In genomic region chr6:14711704-14712397, GRCh38 we compare ENCODE assay signal across 17 cellular contexts.
A peak's percentile ranks its signal among the peaks of the same experiment; 100 is the strongest.
DNase-seq lines count a peak whose midpoint lies in the region; ATAC-seq, FAIRE-seq and TF ChIP-seq lines count a peak whose summit lies in the region.
"Had no signal": no experiment of that assay in that cellular context is flagged by ENCODE, and none has a peak within 500 bp of the region (broad histone marks: within the 10 kb centered on the region; RNA-seq: fewer than 3 reads in every experiment).

No MANE protein-coding gene starts in this region.

- H3K4me3 Mint-ChIP-seq in activated CD4-positive, alpha-beta T cell treated with anti-CD3 and anti-CD28 coated beads for 36 hours = peak overlapping the region; percentile 42
- H3K4me3 Mint-ChIP-seq in astrocyte (ENCODE audit: unreplicated experiment) (no peak overlapping the region), endodermal cell (no peak overlapping the region)
- H3K4me3 Mint-ChIP-seq: natural killer cell had no signal

- H3K4me3 ChIP-seq in HCT116 (replicated peaks in 1 of 2; ENCODE audit: low read depth in 1 of 2, low read length in 2 of 2) = no peak overlapping the region
- H3K4me3 ChIP-seq in astrocyte (ENCODE audit: insufficient read depth, low read depth, low read length) = no peak overlapping the region
- no peak overlapping the region for H3K4me3 ChIP-seq in neutrophil (ENCODE audit: low read depth in 1 of 2, low read length in 1 of 2)
- no peak overlapping the region for H3K4me3 ChIP-seq in endodermal cell (ENCODE audit: low read length)
- H3K4me3 ChIP-seq: heart left ventricle, prostate gland had no signal

- H3K27ac Mint-ChIP-seq in activated CD4-positive, alpha-beta T cell treated with anti-CD3 and anti-CD28 coated beads for 36 hours = peak overlapping the region; percentile 100
- H3K27ac Mint-ChIP-seq in astrocyte (ENCODE audit: unreplicated experiment) (peak overlapping the region; percentile 75), endodermal cell (no peak overlapping the region)

- no TSS peak for BruUV-seq in HCT116 (replicated peaks; lab: Mats Ljungman, UMichigan)

- peaks cover 6% of the 10 kb centered on the region for H3K9me3 Mint-ChIP-seq in activated CD4-positive, alpha-beta T cell treated with anti-CD3 and anti-CD28 coated beads for 36 hours (ENCODE audit: low read depth)
- H3K9me3 Mint-ChIP-seq in astrocyte (ENCODE audit: unreplicated experiment) (peaks cover 4% of the 10 kb centered on the region), endodermal cell (peaks cover 5% of the 10 kb centered on the region)
- H3K9me3 Mint-ChIP-seq: natural killer cell had no signal

- no peak for DNase-seq in activated CD4-positive, alpha-beta T cell treated with anti-CD3 and anti-CD28 coated beads for 36 hours
- no peak for DNase-seq in activated CD4-positive, alpha-beta T cell treated with anti-CD3 and anti-CD28 coated beads for 1 hour
- DNase-seq in HCT116 (ENCODE audit: low read depth, low spot score) (no peak), astrocyte (ENCODE audit: low read depth) (no peak), endodermal cell (no peak), SK-N-DZ (ENCODE audit: low spot score) (no peak), putamen (ENCODE audit: low spot score) (no peak)
- DNase-seq: amniotic stem cell; cerebellar nuclear complex; effector CD4-positive, alpha-beta T cell; natural killer cell had no signal

- no peak for FAIRE-seq in astrocyte (lab: Jason Lieb, UNC)

- WGBS in endodermal cell (ENCODE audit: insufficient coverage in 1 of 2, insufficient read length in 1 of 2), 2 experiments = 89 to 97% methylated on average over 4 to 7 of the region's 7 CpGs

- H2AFZ ChIP-seq in HCT116 (ENCODE audit: low read depth, low read length, poor library complexity, severe bottlenecking) (peak overlapping the region; percentile 14), astrocyte (ENCODE audit: low read depth, low read length) (no peak overlapping the region)

- H3K36me3 Mint-ChIP-seq in activated CD4-positive, alpha-beta T cell treated with anti-CD3 and anti-CD28 coated beads for 36 hours (ENCODE audit: low read depth) = peaks cover 10% of the 10 kb centered on the region
- no peaks in the 10 kb centered on the region for H3K36me3 Mint-ChIP-seq in astrocyte (ENCODE audit: low read depth, unreplicated experiment)
- H3K36me3 Mint-ChIP-seq in endodermal cell (ENCODE audit: low read depth) = no peaks in the 10 kb centered on the region
- H3K36me3 Mint-ChIP-seq: natural killer cell had no signal

- CTCF ChIA-PET in activated CD4-positive, alpha-beta T cell treated with anti-CD3 and anti-CD28 coated beads for 36 hours (lab: Charles Lee) = interaction anchor here (0.6 to 2.4 kb wide), 19 partner anchors 11 to 683 kb away, joined by 3 to 19 read pairs (median 3); no protein-coding TSS in a partner anchor
- CTCF ChIA-PET in HCT116 (lab: Charles Lee) = interaction anchor here (1.3 to 1.4 kb wide), 2 partner anchors 8 to 14 kb away, joined by 4 to 5 read pairs; no protein-coding TSS in a partner anchor

- peaks cover 0 to 56% of the 10 kb centered on the region in 2 experiments; a peak in 2 of 4 replicates for H3K4me1 ChIP-seq in HCT116 (ENCODE audit: control insufficient read depth in 1 of 2, insufficient read depth in 2 of 2, low read length in 2 of 2)
- peaks cover 43% of the 10 kb centered on the region for H3K4me1 ChIP-seq in astrocyte (ENCODE audit: insufficient read depth, low read length)
- H3K4me1 ChIP-seq in neutrophil (ENCODE audit: control insufficient read depth in 1 of 2, insufficient read depth in 1 of 2, low read depth in 1 of 2, low read length in 1 of 2) = peaks cover 40 to 44% of the 10 kb centered on the region in 2 experiments
- no peaks in the 10 kb centered on the region for H3K4me1 ChIP-seq in endodermal cell (ENCODE audit: control insufficient read depth, insufficient read depth, low read length)
- H3K4me1 ChIP-seq: prostate gland had no signal

- H3K4me2 ChIP-seq in HCT116 (ENCODE audit: low read length) (no peak overlapping the region), astrocyte (ENCODE audit: low read length) (no peak overlapping the region)

- TF ChIP-seq POLR2A in HCT116 (IDR thresholded peaks at IDR 0.05; ENCODE audit: borderline replicate concordance, extremely low read depth, insufficient read depth, insufficient read length) = no peak

- no peak overlapping the region for H3K9ac ChIP-seq in HCT116 (ENCODE audit: low read length)
- peak overlapping the region; percentile 29 for H3K9ac ChIP-seq in astrocyte (ENCODE audit: low read length)
- H3K9ac ChIP-seq in endodermal cell (ENCODE audit: extremely low read depth, low read length, poor library complexity, severe bottlenecking) = no peak overlapping the region

- H3K9me2 ChIP-seq in HCT116 (ENCODE audit: insufficient read depth) = no peaks in the 10 kb centered on the region

- H4K20me1 ChIP-seq in HCT116 (ENCODE audit: insufficient read depth) (no peaks in the 10 kb centered on the region), astrocyte (ENCODE audit: insufficient read depth, low read length) (no peaks in the 10 kb centered on the region)

- POLR2A ChIA-PET in activated CD4-positive, alpha-beta T cell treated with anti-CD3 and anti-CD28 coated beads for 36 hours (lab: Charles Lee) = interaction anchor here (0.8 to 1.7 kb wide), 10 partner anchors 18 to 501 kb away, joined by 3 to 10 read pairs (median 4); no protein-coding TSS in a partner anchor
- POLR2A ChIA-PET in HCT116 (lab: Charles Lee) = no interaction called here

- H3K27ac ChIP-seq in HCT116 (ENCODE audit: low read depth, low read length) (no peak overlapping the region), astrocyte (ENCODE audit: low read depth, low read length) (peak overlapping the region; percentile 93), neutrophil (peak overlapping the region; percentile 93), endodermal cell (ENCODE audit: low read depth, low read length) (no peak overlapping the region)
- H3K27ac ChIP-seq: 22Rv1, C4-2B, prostate gland had no signal

- ATAC-seq in activated CD4-positive, alpha-beta T cell treated with anti-CD3 and anti-CD28 coated beads for 36 hours = no peak
- ATAC-seq in HCT116 = no peak
- ATAC-seq: Panc1 had no signal

- H3K27me3 ChIP-seq in HCT116 (ENCODE audit: insufficient read depth, low read length) (no peaks in the 10 kb centered on the region), astrocyte (ENCODE audit: insufficient read depth, low read length) (no peaks in the 10 kb centered on the region), neutrophil (no peaks in the 10 kb centered on the region), endodermal cell (ENCODE audit: control insufficient read depth, insufficient read depth, low read length, poor library complexity, severe bottlenecking) (no peaks in the 10 kb centered on the region)
- H3K27me3 ChIP-seq: heart left ventricle had no signal

- intact Hi-C loops in activated CD4-positive, alpha-beta T cell treated with anti-CD3 and anti-CD28 coated beads for 36 hours (cut with DNase I, micrococcal nuclease) = loop anchor here (1.0 to 5.0 kb wide), 11 partner anchors 21 to 501 kb away; no protein-coding TSS in a partner anchor
- intact Hi-C loops in HCT116 (cut with micrococcal nuclease) = loop anchor here (5.0 kb wide), 1 partner anchor 500 kb away; no protein-coding TSS in a partner anchor

- no peak for TF ChIP-seq RAD21 in HCT116 (IDR thresholded peaks at IDR 0.05; ENCODE audit: low read depth)

- no peak for TF ChIP-seq CTCF in HCT116 (IDR thresholded peaks at IDR 0.05 in 2 of 3, conservative IDR thresholded peaks at IDR 0.05 in 1 of 3; ENCODE audit: borderline replicate concordance in 1 of 3, insufficient read depth in 1 of 3, low read depth in 2 of 3, low read length in 2 of 3)
- no peak for TF ChIP-seq CTCF in astrocyte (IDR thresholded peaks at IDR 0.05; ENCODE audit: insufficient read depth, low read depth, low read length)
- no peak for TF ChIP-seq CTCF in neutrophil (IDR thresholded peaks at IDR 0.05)
- no peak for TF ChIP-seq CTCF in endodermal cell (conservative IDR thresholded peaks at IDR 0.05)

- H3K36me3 ChIP-seq in HCT116 (ENCODE audit: control insufficient read depth in 1 of 2, insufficient read depth in 2 of 2, low read length in 2 of 2) (no peaks in the 10 kb centered on the region), astrocyte (ENCODE audit: insufficient read depth, low read length) (no peaks in the 10 kb centered on the region), neutrophil (no peaks in the 10 kb centered on the region), endodermal cell (ENCODE audit: control insufficient read depth, insufficient read depth, low read length) (no peaks in the 10 kb centered on the region)
- H3K36me3 ChIP-seq: heart left ventricle, prostate gland had no signal

- H3K9me3 ChIP-seq in HCT116 (ENCODE audit: control insufficient read depth in 1 of 2, insufficient read depth in 1 of 2, low read depth in 1 of 2, low read length in 2 of 2) = no peaks in the 10 kb centered on the region
- H3K9me3 ChIP-seq in astrocyte (ENCODE audit: insufficient read depth, low read depth, low read length) = no peaks in the 10 kb centered on the region
- no peaks in the 10 kb centered on the region for H3K9me3 ChIP-seq in neutrophil
- H3K9me3 ChIP-seq in endodermal cell (ENCODE audit: control insufficient read depth, low read length) = no peaks in the 10 kb centered on the region
- H3K9me3 ChIP-seq: prostate gland had no signal

- no peaks in the 10 kb centered on the region for H3K79me2 ChIP-seq in HCT116 (ENCODE audit: insufficient read depth, low read length)
- no peaks in the 10 kb centered on the region for H3K79me2 ChIP-seq in astrocyte (ENCODE audit: insufficient read depth, low read length)

- no peaks in the 10 kb centered on the region for H3K27me3 Mint-ChIP-seq in activated CD4-positive, alpha-beta T cell treated with anti-CD3 and anti-CD28 coated beads for 36 hours
- H3K27me3 Mint-ChIP-seq in astrocyte (ENCODE audit: low read depth, unreplicated experiment) (peaks cover 6% of the 10 kb centered on the region), endodermal cell (ENCODE audit: insufficient read depth) (peaks cover 12% of the 10 kb centered on the region)

- peaks cover 55% of the 10 kb centered on the region for H3K4me1 Mint-ChIP-seq in activated CD4-positive, alpha-beta T cell treated with anti-CD3 and anti-CD28 coated beads for 36 hours
- H3K4me1 Mint-ChIP-seq in astrocyte (ENCODE audit: low read depth, unreplicated experiment) = peaks cover 36% of the 10 kb centered on the region
- H3K4me1 Mint-ChIP-seq in endodermal cell = peaks cover 17% of the 10 kb centered on the region

- RAD21 ChIA-PET in HCT116 (lab: Charles Lee; ENCODE audit: low non-redundant PET in 1 of 2, low total read pairs in 2 of 2, uncharacterized antibody in 2 of 2, unreplicated experiment in 2 of 2) = no interaction called here

TF ChIP-seq in HCT116, 20 proteins besides CTCF, POLR2A, EP300 and RAD21 (continues in another document):
- TF ChIP-seq MAX (IDR thresholded peaks at IDR 0.05) (no peak), JUND (IDR thresholded peaks at IDR 0.05) (no peak), ATF3 (IDR thresholded peaks at IDR 0.05) (no peak)

Comparison
In these comparisons a context has a peak if more than half of its experiments do, and no peak if none do; other contexts are left out.
1. H3K27ac ChIP-seq: peak in astrocyte (single experiment) and neutrophil (single experiment); none in HCT116 (single experiment) and endodermal cell (single experiment).